ENCODE assay signal across 8 cellular contexts in the genomic region with DNA sequence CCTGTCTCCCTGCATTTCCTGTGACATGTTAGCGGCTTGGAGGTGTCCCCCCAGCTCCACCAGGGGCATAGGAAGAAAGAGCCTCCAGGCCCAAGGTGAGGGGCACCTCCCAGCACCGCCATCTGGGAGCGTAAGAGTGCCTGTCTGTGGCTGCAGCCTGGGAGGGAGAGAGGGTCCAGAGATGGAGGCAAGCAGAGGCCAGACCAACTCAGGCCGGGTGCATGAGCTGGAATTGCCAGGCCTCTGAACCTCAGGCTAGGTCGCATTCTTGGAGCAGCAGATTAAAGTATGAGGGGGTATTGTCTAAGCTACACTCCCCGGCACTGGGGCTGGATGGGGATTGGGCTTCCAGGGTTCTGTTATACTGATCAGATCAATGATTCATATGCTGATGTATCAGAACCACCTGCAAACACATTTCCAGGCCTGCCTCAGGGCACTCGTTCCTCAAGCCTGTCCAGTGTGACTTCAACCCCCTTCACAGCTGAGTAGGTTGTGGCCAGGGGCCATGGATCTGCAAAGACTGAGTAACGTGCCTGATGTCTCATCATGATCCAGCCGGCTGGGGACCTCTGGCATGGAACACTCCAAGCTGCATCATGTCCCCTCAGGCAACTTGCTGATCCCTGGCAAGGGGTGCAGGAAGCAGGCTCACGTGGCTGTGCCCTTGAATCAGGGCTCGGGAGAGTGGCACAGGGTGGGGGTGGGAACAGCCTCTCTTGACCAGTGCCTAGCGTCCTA.
DNase-seq lines count a peak whose midpoint lies in the region; TF ChIP-seq lines count a peak whose summit lies in the region.

No MANE protein-coding gene starts in this region.

- H3K4me1 ChIP-seq in transverse colon (peaks cover 23 to 38% (median 27%) of the 10 kb centered on the region in 4 donors), HAP-1 (no peaks in the 10 kb centered on the region)

- TF ChIP-seq CTCF in epithelial cell of proximal tubule (conservative IDR thresholded peaks at IDR 0.05; ENCODE audit: low read depth, low read length): no peak
- TF ChIP-seq CTCF in transverse colon (IDR thresholded peaks at IDR 0.05): no peak
- no peak for TF ChIP-seq CTCF in GM10266 (IDR thresholded peaks at IDR 0.05; ENCODE audit: control insufficient read depth, insufficient read depth, low read depth, missing control alignments)

- in situ Hi-C loops in transverse colon (cut with MboI; ENCODE audit: low pct_ligation_motif_present in 1 of 4, low pct_unique_long_range_greater_than_20kb in 1 of 4, low sequenced_read_pairs in 3 of 4): no loop called here
- in situ Hi-C loops in HAP-1 (cut with MboI; ENCODE audit: low sequenced_read_pairs): no loop called here

- H3K36me3 ChIP-seq in transverse colon: no peaks in the 10 kb centered on the region
- H3K36me3 ChIP-seq in HAP-1 (replicated peaks): no peaks in the 10 kb centered on the region

- no peaks in the 10 kb centered on the region for H3K27me3 ChIP-seq in transverse colon
- no peaks in the 10 kb centered on the region for H3K27me3 ChIP-seq in HAP-1 (ENCODE audit: low read depth)

- peak overlapping the region in 1 of 4 donors; percentile 75 for H3K27ac ChIP-seq in transverse colon

- H3K9me3 ChIP-seq in transverse colon (no peaks in the 10 kb centered on the region), HAP-1 (no peaks in the 10 kb centered on the region; the same call in 1 of the 2 replicates)

- intact Hi-C loops in transverse colon (cut with DNase I; ENCODE audit: low total_unique reads): no loop called here

- TF ChIP-seq POLR2A in transverse colon (IDR thresholded peaks at IDR 0.05): no peak

- peak; percentile 42 for DNase-seq in GM03348 (ENCODE audit: low spot score)
- peak; percentile 100 for DNase-seq in RPMI7951 (ENCODE audit: low read depth)
- DNase-seq in epithelial cell of proximal tubule (ENCODE audit: low read depth): peak; percentile 89
- DNase-seq in renal cortical epithelial cell (ENCODE audit: low read depth): peak; percentile 97
- no peak for DNase-seq in transverse colon
- DNase-seq in HAP-1 (ENCODE audit: low spot score in 2 of 2): no peak
- no peak for DNase-seq in DMS 273 (lab: John Stamatoyannopoulos, UW; ENCODE audit: unreplicated experiment)
- DNase-seq in GM10266 (ENCODE audit: extremely low spot score): no peak

- 87% methylated on average over 11 of the region's 12 CpGs; no CpG with 5 or more reads in 1 of the 2 donors for WGBS in transverse colon (ENCODE audit: low coverage in 1 of 2), 2 donors

- H3K4me3 ChIP-seq in epithelial cell of proximal tubule (ENCODE audit: low read depth, low read length) (no peak overlapping the region), transverse colon (no peak overlapping the region), HAP-1 (no peak overlapping the region)

- no peak for TF ChIP-seq EP300 in transverse colon (IDR thresholded peaks at IDR 0.05; ENCODE audit: low read depth)

Comparison
In these comparisons a context has a peak if more than half of its experiments do, and no peak if none do; other contexts are left out.
1. DNase-seq: peak in GM03348 (single experiment), RPMI7951 (single experiment), epithelial cell of proximal tubule (single experiment) and renal cortical epithelial cell (single experiment); none in transverse colon (single experiment), HAP-1 (0 of 2), DMS 273 (single experiment) and GM10266 (single experiment).